8 cellular contexts compared by ENCODE assay signal in the genomic region with DNA sequence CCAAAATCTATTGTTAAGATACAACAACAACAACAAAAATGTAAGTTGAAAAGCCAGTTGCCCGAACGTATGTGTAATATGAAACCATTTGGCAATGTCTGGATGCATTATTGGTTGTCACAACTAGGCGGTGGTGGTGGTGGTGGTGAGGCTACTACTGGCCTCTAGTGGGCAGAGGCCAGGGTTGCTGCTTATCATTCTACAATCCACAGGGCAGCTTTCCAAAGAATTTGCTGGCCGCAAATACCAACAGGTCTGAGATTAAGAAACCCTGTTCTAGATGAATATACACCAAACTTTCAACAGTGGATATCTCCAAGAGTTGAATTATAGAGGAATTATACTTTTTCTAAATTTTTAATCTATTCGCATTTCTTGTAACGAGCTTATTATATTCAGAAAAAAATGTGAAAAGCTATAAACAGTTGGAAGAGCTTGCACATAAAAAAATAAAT. TPM values are rescaled to one million over a fixed set of nuclear protein-coding genes. Genes with fewer than 3 reads are reported as not detected.
DNase-seq lines count a peak whose midpoint lies in the region; ATAC-seq, FAIRE-seq and TF ChIP-seq lines count a peak whose summit lies in the region.

No MANE protein-coding gene starts in this region.

- CTCF ChIA-PET in K562 (lab: Yijun Ruan, JAX; ENCODE audit: low intra/inter-chr PET ratio): interaction anchor here (1.2 to 3.4 kb wide), 2 partner anchors 29 to 62 kb away, joined by 3 to 56 read pairs; no protein-coding TSS in a partner anchor

- H4K20me1 ChIP-seq in K562 (replicated peaks; ENCODE audit: control insufficient read depth, insufficient read depth, low read length): no peaks in the 10 kb centered on the region

- WGBS in K562 (ENCODE audit: insufficient coverage, low coverage, missing lambda C conversion rate): 19% methylated on average over 6 of the region's 6 CpGs

- no peak overlapping the region for H3K9ac ChIP-seq in K562 (ENCODE audit: insufficient read depth in 1 of 2, low read depth in 2 of 2, low read length in 2 of 2)

- H3K36me3 Mint-ChIP-seq in activated naive CD4-positive, alpha-beta T cell treated with anti-CD3 and anti-CD28 coated beads, Interleukin-2, amount 50 U/mL, for 72 hours: no peaks in the 10 kb centered on the region
- no peaks in the 10 kb centered on the region for H3K36me3 Mint-ChIP-seq in stimulated activated naive CD8-positive, alpha-beta T cell treated with anti-CD3 and anti-CD28 coated beads, Interleukin-15, Interleukin-2, amounts not matched to agents 100 ng/mL and 50 ng/mL, for 24 hours (ENCODE audit: low read depth)

- H3K9me3 ChIP-seq in K562 (replicated peaks; ENCODE audit: control insufficient read depth, insufficient read depth, low read depth, low read length): no peaks in the 10 kb centered on the region

- H3K4me3 Mint-ChIP-seq in stimulated activated naive CD8-positive, alpha-beta T cell treated with anti-CD3 and anti-CD28 coated beads, Interleukin-15, Interleukin-2, amounts not matched to agents 100 ng/mL and 50 ng/mL, for 24 hours: peak overlapping the region; percentile 72

- POLR2A ChIA-PET in K562 (lab: Yijun Ruan, JAX): interaction anchor here (1.0 to 2.2 kb wide), 4 partner anchors 13 to 53 kb away, joined by 3 to 8 read pairs (median 4); no protein-coding TSS in a partner anchor

- no peak for ATAC-seq in activated naive CD4-positive, alpha-beta T cell treated with anti-CD3 and anti-CD28 coated beads, Interleukin-2, amount 50 U/mL, for 72 hours
- ATAC-seq in K562 (peak; percentile 91), HG03097 (IDR thresholded peaks at IDR 0.05; ENCODE audit: low FRiP score, unreplicated experiment) (no peak)

- peak; percentile 39 for DNase-seq in activated naive CD4-positive, alpha-beta T cell treated with anti-CD3 and anti-CD28 coated beads, Interleukin-2, amount 50 U/mL, for 16 hours
- DNase-seq in activated naive CD4-positive, alpha-beta T cell treated with anti-CD3 and anti-CD28 coated beads, Interleukin-2, amount 50 U/mL, for 72 hours (ENCODE audit: low spot score in 2 of 2): no peak
- DNase-seq in NCI-H146 treated with DMSO at 0.1 percent for 48 hours (lab: John Stamatoyannopoulos, UW; ENCODE audit: unreplicated experiment) (peak; percentile 32), K562 (ENCODE audit: extremely low read depth in 1 of 4, low spot score in 3 of 4) (peak; percentile 67 to 81 (median 72)), kidney tubule cell (ENCODE audit: low spot score) (peak; percentile 83), HuH-7.5 (ENCODE audit: low spot score) (no peak)

- H3K9me3 Mint-ChIP-seq in activated naive CD4-positive, alpha-beta T cell treated with anti-CD3 and anti-CD28 coated beads, Interleukin-2, amount 50 U/mL, for 72 hours: no peaks in the 10 kb centered on the region
- H3K9me3 Mint-ChIP-seq in stimulated activated naive CD8-positive, alpha-beta T cell treated with anti-CD3 and anti-CD28 coated beads, Interleukin-15, Interleukin-2, amounts not matched to agents 100 ng/mL and 50 ng/mL, for 24 hours: no peaks in the 10 kb centered on the region

- TF ChIP-seq RAD21 in K562 (CRISPR knock-in tag; conservative IDR thresholded peaks at IDR 0.05 in 1 of 2, IDR thresholded peaks at IDR 0.05 in 1 of 2): peak; percentile 44 to 61

- H3K27me3 ChIP-seq in K562 (ENCODE audit: control insufficient read depth in 2 of 2, insufficient read depth in 2 of 2, low read length in 2 of 2): no peaks in the 10 kb centered on the region; a peak in 1 of 5 replicates

- H3K36me3 ChIP-seq in K562 (ENCODE audit: control insufficient read depth, insufficient read depth, low read length): no peaks in the 10 kb centered on the region

- FAIRE-seq in K562 (lab: Jason Lieb, UNC): peak; percentile 81

- no peak overlapping the region for H3K27ac Mint-ChIP-seq in activated naive CD4-positive, alpha-beta T cell treated with anti-CD3 and anti-CD28 coated beads, Interleukin-2, amount 50 U/mL, for 72 hours
- H3K27ac Mint-ChIP-seq in stimulated activated naive CD8-positive, alpha-beta T cell treated with anti-CD3 and anti-CD28 coated beads, Interleukin-15, Interleukin-2, amounts not matched to agents 100 ng/mL and 50 ng/mL, for 24 hours: no peak overlapping the region

- no peak overlapping the region; the same call in 1 of the 2 replicates for H3K4me2 ChIP-seq in K562 (ENCODE audit: insufficient read depth, low read length)

- in situ Hi-C loops in K562 (cut with MboI): no loop called here

- H3K4me1 Mint-ChIP-seq in stimulated activated naive CD8-positive, alpha-beta T cell treated with anti-CD3 and anti-CD28 coated beads, Interleukin-15, Interleukin-2, amounts not matched to agents 100 ng/mL and 50 ng/mL, for 24 hours (ENCODE audit: low read depth): peaks cover 5% of the 10 kb centered on the region

- peak; percentile 88 to 100 (median 98) for TF ChIP-seq CTCF in K562 (IDR thresholded peaks at IDR 0.05 in 2 of 3, conservative IDR thresholded peaks at IDR 0.05 in 1 of 3; ENCODE audit: insufficient read depth in 2 of 3, low read depth in 1 of 3, low read length in 3 of 3)

- H3K9me1 ChIP-seq in K562 (ENCODE audit: control insufficient read depth, insufficient read depth, low read length): no peaks in the 10 kb centered on the region

- TF ChIP-seq POLR2A in K562 (conservative IDR thresholded peaks at IDR 0.05): no peak

- H3K27ac ChIP-seq in K562 (ENCODE audit: extremely low read depth, low read depth, low read length): no peak overlapping the region

- peaks cover 31% of the 10 kb centered on the region for H3K27me3 Mint-ChIP-seq in stimulated activated naive CD8-positive, alpha-beta T cell treated with anti-CD3 and anti-CD28 coated beads, Interleukin-15, Interleukin-2, amounts not matched to agents 100 ng/mL and 50 ng/mL, for 24 hours

- intact Hi-C loops in K562 (cut with micrococcal nuclease): loop anchor here (1.0 to 10.0 kb wide), 5 partner anchors 37 to 303 kb away; a partner anchor contains a TSS

- peak overlapping the region; percentile 91; the same call in 1 of the 2 replicates for H2AFZ ChIP-seq in K562 (ENCODE audit: low read depth, low read length)

- BruUV-seq in K562 (replicated peaks; lab: Mats Ljungman, UMichigan): no TSS peak

- H3K4me3 ChIP-seq in K562: no peak overlapping the region

- TF ChIP-seq EP300 in K562 (IDR thresholded peaks at IDR 0.05; ENCODE audit: low read length): no peak

- no peaks in the 10 kb centered on the region for H3K79me2 ChIP-seq in K562 (ENCODE audit: control insufficient read depth, insufficient read depth, low read length)

- H3K4me1 ChIP-seq in K562 (replicated peaks in 1 of 2; ENCODE audit: control insufficient read depth in 2 of 2, insufficient read depth in 2 of 2, low read length in 2 of 2): peaks cover 0 to 18% of the 10 kb centered on the region in 2 experiments; a peak in 3 of 5 replicates

TF ChIP-seq in K562, 482 proteins besides CTCF, POLR2A, EP300 and RAD21 (continues in another document):
- TF ChIP-seq KAT8 (IDR thresholded peaks at IDR 0.05; ENCODE audit: low read depth) (no peak), DIDO1 (tag; IDR thresholded peaks at IDR 0.05; ENCODE audit: low read depth) (no peak), RCOR1 (IDR thresholded peaks at IDR 0.05; ENCODE audit: borderline replicate concordance in 1 of 2, low read depth in 2 of 2, low read length in 2 of 2) (peak in 1 of 2 experiments; percentile 28; a peak in 1 of 4 replicates)

RNA-seq across cellular contexts. Expression of a gene that starts 26.8 kb away (rescaled TPM):
- total RNA-seq in activated naive CD4-positive, alpha-beta T cell treated with anti-CD3 and anti-CD28 coated beads, Interleukin-2, amount 50 U/mL, for 72 hours: under 1 TPM; 0.09 to 0.70 TPM
- total RNA-seq in K562 (2011; cell fraction: chromatin; rRNA removed; ENCODE audit: low replicate concordance): 5.5 and 7.9 TPM in 2 replicates
- total RNA-seq in K562 (2011; cell fraction: nucleolus; rRNA removed): 4.5 and 5.7 TPM in 2 replicates
- 7.8 and 9.9 TPM in 2 replicates for total RNA-seq in K562 (2011; cell fraction: nucleoplasm; rRNA removed)
- 9.9 and 10.9 TPM in 2 replicates for total RNA-seq in K562 (2014; rRNA removed)
- 9.0 and 12.4 TPM in 2 replicates for total RNA-seq in K562 (2014; rRNA removed; fragmentation: Illumina TruSeq; extraction: Trizol)
- total RNA-seq in K562 (2015; rRNA removed; fragmentation: Illumina TruSeq; extraction: Trizol): 4.3 and 4.5 TPM in 2 replicates
- 10.6 and 13.6 TPM in 2 replicates for total RNA-seq in K562 (2021)
- 3.0 and 5.2 TPM in 2 replicates for polyA plus RNA-seq in K562 (2011; rRNA removed)
- 2.7 and 3.4 TPM in 2 replicates for polyA plus RNA-seq in K562 (2011; cell fraction: cytosol; rRNA removed)
- 3.0 and 4.5 TPM in 2 replicates for polyA plus RNA-seq in K562 (2011; cell fraction: nucleus; rRNA removed)
- polyA plus RNA-seq in K562 (2012): 5.3 and 9.9 TPM in 2 replicates
- polyA plus RNA-seq in K562 (2014; fragmentation: Illumina TruSeq; extraction: Trizol): 8.3 and 9.1 TPM in 2 replicates
- polyA plus RNA-seq in K562 (2014; fragmentation: Nextera tagmentation; extraction: Ambion mirVana): 1 to 10 TPM; 2.1 TPM
- polyA plus RNA-seq in K562 (2014; rRNA removed): 6.7 and 8.8 TPM in 2 replicates
- polyA minus RNA-seq in K562 (2011; rRNA and poly(A)+ RNA removed): 6.8 and 8.7 TPM in 2 replicates
- 4.3 and 6.0 TPM in 2 replicates for polyA minus RNA-seq in K562 (2011; cell fraction: cytosol; rRNA and poly(A)+ RNA removed)
- 5.4 and 6.9 TPM in 2 replicates for polyA minus RNA-seq in K562 (2011; cell fraction: nucleus; rRNA and poly(A)+ RNA removed)

RNA-seq across cellular contexts. Expression of a gene that starts 36.9 kb away (rescaled TPM):
- 100 to 1,000 TPM in 1 of 2 donors, 10 to 100 TPM in 1; 73.2 to 241 TPM for total RNA-seq in activated naive CD4-positive, alpha-beta T cell treated with anti-CD3 and anti-CD28 coated beads, Interleukin-2, amount 50 U/mL, for 72 hours
- total RNA-seq in K562 (2011; cell fraction: chromatin; rRNA removed; ENCODE audit: low replicate concordance): 36.0 and 39.7 TPM in 2 replicates
- total RNA-seq in K562 (2011; cell fraction: nucleolus; rRNA removed): 29.1 and 29.2 TPM in 2 replicates
- total RNA-seq in K562 (2011; cell fraction: nucleoplasm; rRNA removed): 31.7 TPM in 2 replicates
- 59.3 and 65.5 TPM in 2 replicates for total RNA-seq in K562 (2014; rRNA removed)
- 36.2 and 36.8 TPM in 2 replicates for total RNA-seq in K562 (2014; rRNA removed; fragmentation: Illumina TruSeq; extraction: Trizol)
- 12.1 and 12.9 TPM in 2 replicates for total RNA-seq in K562 (2015; rRNA removed; fragmentation: Illumina TruSeq; extraction: Trizol)
- total RNA-seq in K562 (2021): 61.6 and 78.8 TPM in 2 replicates
- polyA plus RNA-seq in K562 (2011; rRNA removed): 6.7 and 25.1 TPM in 2 replicates
- polyA plus RNA-seq in K562 (2011; cell fraction: cytosol; rRNA removed): 7.6 and 14.9 TPM in 2 replicates
- 12.3 and 25.6 TPM in 2 replicates for polyA plus RNA-seq in K562 (2011; cell fraction: nucleus; rRNA removed)
- polyA plus RNA-seq in K562 (2012): 40.8 and 809 TPM in 2 replicates
- 57.9 and 63.6 TPM in 2 replicates for polyA plus RNA-seq in K562 (2014; fragmentation: Illumina TruSeq; extraction: Trizol)
- polyA plus RNA-seq in K562 (2014; fragmentation: Nextera tagmentation; extraction: Ambion mirVana): 10 to 100 TPM in 1 of 2 experiments, 1 to 10 TPM in 1; 8.6 to 14.7 TPM
- polyA plus RNA-seq in K562 (2014; rRNA removed): 71.5 and 84.2 TPM in 2 replicates
- polyA minus RNA-seq in K562 (2011; rRNA and poly(A)+ RNA removed): 11.2 and 33.6 TPM in 2 replicates
- polyA minus RNA-seq in K562 (2011; cell fraction: cytosol; rRNA and poly(A)+ RNA removed): 5.7 and 28.2 TPM in 2 replicates
- 7.8 and 23.7 TPM in 2 replicates for polyA minus RNA-seq in K562 (2011; cell fraction: nucleus; rRNA and poly(A)+ RNA removed)

Comparison
In these comparisons a context has a peak if more than half of its experiments do, and no peak if none do; other contexts are left out.
1. DNase-seq: peak in activated naive CD4-positive, alpha-beta T cell treated with anti-CD3 and anti-CD28 coated beads, Interleukin-2, amount 50 U/mL, for 16 hours (single experiment), NCI-H146 treated with DMSO at 0.1 percent for 48 hours (single experiment), K562 (4 of 4) and kidney tubule cell (single experiment); none in activated naive CD4-positive, alpha-beta T cell treated with anti-CD3 and anti-CD28 coated beads, Interleukin-2, amount 50 U/mL, for 72 hours (0 of 2) and HuH-7.5 (single experiment).